In the genomic region with DNA sequence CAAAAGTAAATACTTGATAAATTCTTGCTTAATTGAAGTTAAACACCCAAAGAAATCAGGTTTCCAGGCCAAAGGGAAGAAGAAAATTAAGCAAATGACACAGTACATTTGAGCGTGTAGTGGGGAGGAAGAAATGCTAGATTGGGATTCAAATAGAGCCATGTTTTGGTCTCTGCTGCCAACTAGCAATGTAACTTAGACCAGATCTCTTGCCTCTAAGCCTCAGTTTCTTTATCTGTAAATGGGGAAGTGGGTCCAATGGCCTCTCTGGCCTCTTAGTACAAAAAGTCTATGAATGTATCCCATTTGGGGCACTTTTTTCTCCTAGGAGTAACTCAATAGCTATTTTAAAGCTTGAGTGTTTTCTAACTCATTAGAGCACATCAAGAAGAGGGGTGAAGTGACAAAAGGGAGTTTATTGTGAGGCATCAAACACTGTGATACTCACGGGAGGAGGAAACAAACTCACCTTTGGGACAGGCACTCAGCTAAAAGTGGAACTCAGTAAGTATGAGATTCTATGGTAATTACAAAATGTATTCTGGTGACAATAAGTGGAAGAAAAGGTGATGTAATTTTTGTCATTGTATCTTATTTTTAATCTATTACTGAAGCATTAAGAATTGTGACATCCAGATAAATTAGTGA, we compare ENCODE assay signal across 1 cellular context.
TF ChIP-seq lines count a peak whose summit lies in the region.

No MANE protein-coding gene starts in this region.

TF ChIP-seq in GM12878, 131 proteins besides CTCF, POLR2A, EP300 and RAD21:
- TF ChIP-seq BHLHE40 (IDR thresholded peaks at IDR 0.05; ENCODE audit: borderline replicate concordance in 1 of 2, low read depth in 2 of 2, low read length in 1 of 2) (no peak), MTA3 (IDR thresholded peaks at IDR 0.05; ENCODE audit: borderline replicate concordance, low read length) (peak; percentile 22; the same call in 1 of the 2 replicates), KAT2A (conservative IDR thresholded peaks at IDR 0.05; ENCODE audit: control insufficient read depth, low read depth, low read length) (no peak), ZNF24 (IDR thresholded peaks at IDR 0.05) (peak; percentile 65), SMAD5 (IDR thresholded peaks at IDR 0.05; ENCODE audit: low read depth) (peak; percentile 54), NFIC (IDR thresholded peaks at IDR 0.05; ENCODE audit: low read depth, low read length) (no peak), YY1 (IDR thresholded peaks at IDR 0.05; ENCODE audit: low read depth, low read length) (0 out of 2 replicates have a peak, but pooled peaks have one; percentile 26), MXI1 (IDR thresholded peaks at IDR 0.05; ENCODE audit: low read depth, low read length) (0 out of 2 replicates have a peak, but pooled peaks have one; percentile 30), JUNB (IDR thresholded peaks at IDR 0.05) (0 out of 2 replicates have a peak, but pooled peaks have one; percentile 20), SREBF2 (IDR thresholded peaks at IDR 0.05; ENCODE audit: low read length) (no peak), POLR2AphosphoS5 (IDR thresholded peaks at IDR 0.05; ENCODE audit: low read length) (peak; percentile 58; the same call in 1 of the 2 replicates), ZBED1 (IDR thresholded peaks at IDR 0.05; ENCODE audit: borderline replicate concordance) (peak; percentile 9; the same call in 1 of the 2 replicates), CREM (IDR thresholded peaks at IDR 0.05; ENCODE audit: low read depth) (peak; percentile 2; the same call in 1 of the 2 replicates), SPI1 (IDR thresholded peaks at IDR 0.05; ENCODE audit: borderline replicate concordance, insufficient read depth, low read depth, low read length) (peak; percentile 77), LARP7 (IDR thresholded peaks at IDR 0.05) (no peak), IKZF2 (IDR thresholded peaks at IDR 0.05) (peak in 1 of 2 experiments; percentile 20; a peak in 1 of 4 replicates), FOXM1 (IDR thresholded peaks at IDR 0.05; ENCODE audit: low read depth, low read length) (peak; percentile 29; the same call in 1 of the 2 replicates)
- TF ChIP-seq, protein P1, sequence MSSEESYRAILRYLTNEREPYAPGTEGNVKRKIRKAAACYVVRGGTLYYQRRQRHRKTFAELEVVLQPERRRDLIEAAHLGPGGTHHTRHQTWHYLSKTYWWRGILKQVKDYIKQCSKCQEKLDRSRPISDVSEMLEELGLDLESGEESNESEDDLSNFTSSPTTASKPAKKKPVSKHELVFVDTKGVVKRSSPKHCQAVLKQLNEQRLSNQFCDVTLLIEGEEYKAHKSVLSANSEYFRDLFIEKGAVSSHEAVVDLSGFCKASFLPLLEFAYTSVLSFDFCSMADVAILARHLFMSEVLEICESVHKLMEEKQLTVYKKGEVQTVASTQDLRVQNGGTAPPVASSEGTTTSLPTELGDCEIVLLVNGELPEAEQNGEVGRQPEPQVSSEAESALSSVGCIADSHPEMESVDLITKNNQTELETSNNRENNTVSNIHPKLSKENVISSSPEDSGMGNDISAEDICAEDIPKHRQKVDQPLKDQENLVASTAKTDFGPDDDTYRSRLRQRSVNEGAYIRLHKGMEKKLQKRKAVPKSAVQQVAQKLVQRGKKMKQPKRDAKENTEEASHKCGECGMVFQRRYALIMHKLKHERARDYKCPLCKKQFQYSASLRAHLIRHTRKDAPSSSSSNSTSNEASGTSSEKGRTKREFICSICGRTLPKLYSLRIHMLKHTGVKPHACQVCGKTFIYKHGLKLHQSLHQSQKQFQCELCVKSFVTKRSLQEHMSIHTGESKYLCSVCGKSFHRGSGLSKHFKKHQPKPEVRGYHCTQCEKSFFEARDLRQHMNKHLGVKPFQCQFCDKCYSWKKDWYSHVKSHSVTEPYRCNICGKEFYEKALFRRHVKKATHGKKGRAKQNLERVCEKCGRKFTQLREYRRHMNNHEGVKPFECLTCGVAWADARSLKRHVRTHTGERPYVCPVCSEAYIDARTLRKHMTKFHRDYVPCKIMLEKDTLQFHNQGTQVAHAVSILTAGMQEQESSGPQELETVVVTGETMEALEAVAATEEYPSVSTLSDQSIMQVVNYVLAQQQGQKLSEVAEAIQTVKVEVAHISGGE (CRISPR knock-in tag; IDR thresholded peaks at IDR 0.05), result 0 out of 2 replicates have a peak, but pooled peaks have one; percentile 45
- TF ChIP-seq, protein P2, sequence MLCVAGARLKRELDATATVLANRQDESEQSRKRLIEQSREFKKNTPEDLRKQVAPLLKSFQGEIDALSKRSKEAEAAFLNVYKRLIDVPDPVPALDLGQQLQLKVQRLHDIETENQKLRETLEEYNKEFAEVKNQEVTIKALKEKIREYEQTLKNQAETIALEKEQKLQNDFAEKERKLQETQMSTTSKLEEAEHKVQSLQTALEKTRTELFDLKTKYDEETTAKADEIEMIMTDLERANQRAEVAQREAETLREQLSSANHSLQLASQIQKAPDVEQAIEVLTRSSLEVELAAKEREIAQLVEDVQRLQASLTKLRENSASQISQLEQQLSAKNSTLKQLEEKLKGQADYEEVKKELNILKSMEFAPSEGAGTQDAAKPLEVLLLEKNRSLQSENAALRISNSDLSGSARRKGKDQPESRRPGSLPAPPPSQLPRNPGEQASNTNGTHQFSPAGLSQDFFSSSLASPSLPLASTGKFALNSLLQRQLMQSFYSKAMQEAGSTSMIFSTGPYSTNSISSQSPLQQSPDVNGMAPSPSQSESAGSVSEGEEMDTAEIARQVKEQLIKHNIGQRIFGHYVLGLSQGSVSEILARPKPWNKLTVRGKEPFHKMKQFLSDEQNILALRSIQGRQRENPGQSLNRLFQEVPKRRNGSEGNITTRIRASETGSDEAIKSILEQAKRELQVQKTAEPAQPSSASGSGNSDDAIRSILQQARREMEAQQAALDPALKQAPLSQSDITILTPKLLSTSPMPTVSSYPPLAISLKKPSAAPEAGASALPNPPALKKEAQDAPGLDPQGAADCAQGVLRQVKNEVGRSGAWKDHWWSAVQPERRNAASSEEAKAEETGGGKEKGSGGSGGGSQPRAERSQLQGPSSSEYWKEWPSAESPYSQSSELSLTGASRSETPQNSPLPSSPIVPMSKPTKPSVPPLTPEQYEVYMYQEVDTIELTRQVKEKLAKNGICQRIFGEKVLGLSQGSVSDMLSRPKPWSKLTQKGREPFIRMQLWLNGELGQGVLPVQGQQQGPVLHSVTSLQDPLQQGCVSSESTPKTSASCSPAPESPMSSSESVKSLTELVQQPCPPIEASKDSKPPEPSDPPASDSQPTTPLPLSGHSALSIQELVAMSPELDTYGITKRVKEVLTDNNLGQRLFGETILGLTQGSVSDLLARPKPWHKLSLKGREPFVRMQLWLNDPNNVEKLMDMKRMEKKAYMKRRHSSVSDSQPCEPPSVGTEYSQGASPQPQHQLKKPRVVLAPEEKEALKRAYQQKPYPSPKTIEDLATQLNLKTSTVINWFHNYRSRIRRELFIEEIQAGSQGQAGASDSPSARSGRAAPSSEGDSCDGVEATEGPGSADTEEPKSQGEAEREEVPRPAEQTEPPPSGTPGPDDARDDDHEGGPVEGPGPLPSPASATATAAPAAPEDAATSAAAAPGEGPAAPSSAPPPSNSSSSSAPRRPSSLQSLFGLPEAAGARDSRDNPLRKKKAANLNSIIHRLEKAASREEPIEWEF (IDR thresholded peaks at IDR 0.05; ENCODE audit: insufficient replicate concordance, low read depth, low read length), result peak; percentile 4
- TF ChIP-seq, protein P3, sequence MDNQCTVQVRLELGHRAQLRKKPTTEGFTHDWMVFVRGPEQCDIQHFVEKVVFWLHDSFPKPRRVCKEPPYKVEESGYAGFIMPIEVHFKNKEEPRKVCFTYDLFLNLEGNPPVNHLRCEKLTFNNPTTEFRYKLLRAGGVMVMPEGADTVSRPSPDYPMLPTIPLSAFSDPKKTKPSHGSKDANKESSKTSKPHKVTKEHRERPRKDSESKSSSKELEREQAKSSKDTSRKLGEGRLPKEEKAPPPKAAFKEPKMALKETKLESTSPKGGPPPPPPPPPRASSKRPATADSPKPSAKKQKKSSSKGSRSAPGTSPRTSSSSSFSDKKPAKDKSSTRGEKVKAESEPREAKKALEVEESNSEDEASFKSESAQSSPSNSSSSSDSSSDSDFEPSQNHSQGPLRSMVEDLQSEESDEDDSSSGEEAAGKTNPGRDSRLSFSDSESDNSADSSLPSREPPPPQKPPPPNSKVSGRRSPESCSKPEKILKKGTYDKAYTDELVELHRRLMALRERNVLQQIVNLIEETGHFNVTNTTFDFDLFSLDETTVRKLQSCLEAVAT (IDR thresholded peaks at IDR 0.05), result peak; percentile 12; the same call in 1 of the 2 replicates
- TF ChIP-seq, protein P4, sequence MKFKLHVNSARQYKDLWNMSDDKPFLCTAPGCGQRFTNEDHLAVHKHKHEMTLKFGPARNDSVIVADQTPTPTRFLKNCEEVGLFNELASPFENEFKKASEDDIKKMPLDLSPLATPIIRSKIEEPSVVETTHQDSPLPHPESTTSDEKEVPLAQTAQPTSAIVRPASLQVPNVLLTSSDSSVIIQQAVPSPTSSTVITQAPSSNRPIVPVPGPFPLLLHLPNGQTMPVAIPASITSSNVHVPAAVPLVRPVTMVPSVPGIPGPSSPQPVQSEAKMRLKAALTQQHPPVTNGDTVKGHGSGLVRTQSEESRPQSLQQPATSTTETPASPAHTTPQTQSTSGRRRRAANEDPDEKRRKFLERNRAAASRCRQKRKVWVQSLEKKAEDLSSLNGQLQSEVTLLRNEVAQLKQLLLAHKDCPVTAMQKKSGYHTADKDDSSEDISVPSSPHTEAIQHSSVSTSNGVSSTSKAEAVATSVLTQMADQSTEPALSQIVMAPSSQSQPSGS (IDR thresholded peaks at IDR 0.05; ENCODE audit: low read length), result peak; percentile 3; the same call in 1 of the 2 replicates
- TF ChIP-seq, protein P5, sequence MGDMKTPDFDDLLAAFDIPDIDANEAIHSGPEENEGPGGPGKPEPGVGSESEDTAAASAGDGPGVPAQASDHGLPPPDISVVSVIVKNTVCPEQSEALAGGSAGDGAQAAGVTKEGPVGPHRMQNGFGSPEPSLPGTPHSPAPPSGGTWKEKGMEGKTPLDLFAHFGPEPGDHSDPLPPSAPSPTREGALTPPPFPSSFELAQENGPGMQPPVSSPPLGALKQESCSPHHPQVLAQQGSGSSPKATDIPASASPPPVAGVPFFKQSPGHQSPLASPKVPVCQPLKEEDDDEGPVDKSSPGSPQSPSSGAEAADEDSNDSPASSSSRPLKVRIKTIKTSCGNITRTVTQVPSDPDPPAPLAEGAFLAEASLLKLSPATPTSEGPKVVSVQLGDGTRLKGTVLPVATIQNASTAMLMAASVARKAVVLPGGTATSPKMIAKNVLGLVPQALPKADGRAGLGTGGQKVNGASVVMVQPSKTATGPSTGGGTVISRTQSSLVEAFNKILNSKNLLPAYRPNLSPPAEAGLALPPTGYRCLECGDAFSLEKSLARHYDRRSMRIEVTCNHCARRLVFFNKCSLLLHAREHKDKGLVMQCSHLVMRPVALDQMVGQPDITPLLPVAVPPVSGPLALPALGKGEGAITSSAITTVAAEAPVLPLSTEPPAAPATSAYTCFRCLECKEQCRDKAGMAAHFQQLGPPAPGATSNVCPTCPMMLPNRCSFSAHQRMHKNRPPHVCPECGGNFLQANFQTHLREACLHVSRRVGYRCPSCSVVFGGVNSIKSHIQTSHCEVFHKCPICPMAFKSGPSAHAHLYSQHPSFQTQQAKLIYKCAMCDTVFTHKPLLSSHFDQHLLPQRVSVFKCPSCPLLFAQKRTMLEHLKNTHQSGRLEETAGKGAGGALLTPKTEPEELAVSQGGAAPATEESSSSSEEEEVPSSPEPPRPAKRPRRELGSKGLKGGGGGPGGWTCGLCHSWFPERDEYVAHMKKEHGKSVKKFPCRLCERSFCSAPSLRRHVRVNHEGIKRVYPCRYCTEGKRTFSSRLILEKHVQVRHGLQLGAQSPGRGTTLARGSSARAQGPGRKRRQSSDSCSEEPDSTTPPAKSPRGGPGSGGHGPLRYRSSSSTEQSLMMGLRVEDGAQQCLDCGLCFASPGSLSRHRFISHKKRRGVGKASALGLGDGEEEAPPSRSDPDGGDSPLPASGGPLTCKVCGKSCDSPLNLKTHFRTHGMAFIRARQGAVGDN (IDR thresholded peaks at IDR 0.05), result peak; percentile 26
